ENCODE assay signal across 18 cellular contexts in the genomic region with DNA sequence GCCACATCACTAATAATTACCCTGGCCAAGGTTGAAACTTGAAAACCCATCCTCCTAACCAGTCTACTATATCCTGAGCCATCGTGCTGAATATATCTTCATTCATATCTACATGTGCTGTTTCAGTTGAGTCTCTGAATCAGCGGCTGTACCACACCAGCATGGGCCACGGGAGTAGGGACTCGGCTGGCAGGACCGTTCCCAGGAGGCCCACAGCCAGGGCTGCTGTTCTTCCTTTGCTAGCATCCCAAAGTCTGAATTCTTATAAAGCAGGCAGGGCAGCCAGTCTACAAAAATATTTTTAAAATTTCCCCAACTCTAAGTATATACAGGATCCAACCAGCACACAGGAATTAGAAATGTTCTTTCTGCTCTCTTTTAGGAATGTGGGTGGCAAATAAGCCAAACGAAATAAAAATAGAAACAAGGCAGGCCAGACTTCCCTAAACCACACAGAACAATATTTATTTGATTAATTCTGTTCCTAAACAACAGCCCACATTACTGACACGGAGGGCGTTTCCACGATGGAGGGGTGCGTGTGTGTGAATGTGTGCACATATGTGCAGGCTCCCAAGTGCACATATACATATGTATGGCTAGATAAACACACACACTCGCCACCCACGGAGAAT. TPM values are rescaled to one million over a fixed set of nuclear protein-coding genes. Genes with fewer than 3 reads are reported as not detected.
DNase-seq lines count a peak whose midpoint lies in the region; ATAC-seq and TF ChIP-seq lines count a peak whose summit lies in the region.
"Had no signal": no experiment of that assay in that cellular context is flagged by ENCODE, and none has a peak within 500 bp of the region (broad histone marks: within the 10 kb centered on the region; RNA-seq: fewer than 3 reads in every experiment).

No MANE protein-coding gene starts in this region.

- no peak overlapping the region for H4K5ac ChIP-seq in H9 (ENCODE audit: insufficient read length, low read depth, low read length)

- 59 to 79% (median 70%) methylated on average over 12 of the region's 12 CpGs for WGBS in spleen, 5 donors
- no CpG with 5 or more reads among the region's 12 CpGs for WGBS in H9 (ENCODE audit: extremely low coverage, insufficient read length, low lambda C conversion rate)

- H3K9ac ChIP-seq in H9 (ENCODE audit: extremely low read depth, insufficient read length, low read length): no peak overlapping the region

- no peak for TF ChIP-seq CTCF in brain (conservative IDR thresholded peaks at IDR 0.05)
- no peak for TF ChIP-seq CTCF in lower lobe of right lung (IDR thresholded peaks at IDR 0.05)
- no peak for TF ChIP-seq CTCF in spleen (IDR thresholded peaks at IDR 0.05 in 8 of 11, conservative IDR thresholded peaks at IDR 0.05 in 3 of 11)
- no peak for TF ChIP-seq CTCF in foreskin keratinocyte (conservative IDR thresholded peaks at IDR 0.05)
- TF ChIP-seq CTCF in H9 (conservative IDR thresholded peaks at IDR 0.05): no peak

- H3K27me3 Mint-ChIP-seq in brain (no peaks in the 10 kb centered on the region), H9 (ENCODE audit: low read depth) (no peaks in the 10 kb centered on the region)
- H3K27me3 Mint-ChIP-seq: activated T-helper 17 cell treated with anti-CD3 and anti-CD28 coated beads, Interleukin-2, amount 50 U/mL, for 72 hours had no signal

- H3K36me3 ChIP-seq in lower lobe of right lung: no peaks in the 10 kb centered on the region
- H3K36me3 ChIP-seq in spleen: no peaks in the 10 kb centered on the region

- H3K56ac ChIP-seq in H9 (ENCODE audit: insufficient read length, low read depth, low read length): no peak overlapping the region

- no peaks in the 10 kb centered on the region for H3K79me1 ChIP-seq in H9 (ENCODE audit: insufficient read depth, low read depth, low read length, poor library complexity, severe bottlenecking)

- peaks cover 9% of the 10 kb centered on the region for H3K36me3 Mint-ChIP-seq in brain
- H3K36me3 Mint-ChIP-seq in H9 (ENCODE audit: insufficient read depth in 1 of 3, low read depth in 3 of 3): peaks cover 10 to 16% (median 12%) of the 10 kb centered on the region in 3 experiments

- ATAC-seq in lower lobe of right lung (peak; percentile 58 to 70), foreskin keratinocyte (no peak)
- ATAC-seq: activated T-helper 17 cell treated with anti-CD3 and anti-CD28 coated beads, Interleukin-2, amount 50 U/mL, for 72 hours had no signal

- H3K4me3 ChIP-seq in lower lobe of right lung: no peak overlapping the region
- no peak overlapping the region for H3K4me3 ChIP-seq in spleen
- H3K4me3 ChIP-seq: smooth muscle cell had no signal

- no peak overlapping the region for H2AK5ac ChIP-seq in H9 (ENCODE audit: insufficient read length, low read length)

- H2BK20ac ChIP-seq in H9 (ENCODE audit: low read depth, low read length, poor library complexity, severe bottlenecking): no peak overlapping the region

- intact Hi-C loops in lower lobe of right lung (cut with DNase I) (no loop called here), spleen (cut with DNase I; ENCODE audit: low total_unique reads) (no loop called here)

- H3K79me2 ChIP-seq in H9 (ENCODE audit: insufficient read depth, low read length): no peaks in the 10 kb centered on the region

- H2BK5ac ChIP-seq in H9 (ENCODE audit: insufficient read length, low read length): no peak overlapping the region

- no peak overlapping the region for H3K4ac ChIP-seq in H9 (ENCODE audit: low read depth, low read length)

- no peak overlapping the region for H3K23ac ChIP-seq in H9 (ENCODE audit: insufficient read length, low read depth, low read length)

- H2AFZ ChIP-seq in H9 (ENCODE audit: low read length): no peak overlapping the region

- no peaks in the 10 kb centered on the region for H4K20me1 ChIP-seq in H9 (ENCODE audit: control insufficient read depth, insufficient read depth, insufficient read length)

- no peak overlapping the region for H4K8ac ChIP-seq in H9 (replicated peaks; ENCODE audit: insufficient read length, low read depth, low read length)

- H4K91ac ChIP-seq in H9 (ENCODE audit: insufficient read length, low read depth, low read length): no peak overlapping the region

- H3K4me1 ChIP-seq in lower lobe of right lung (peaks cover 63% of the 10 kb centered on the region), spleen (peaks cover 14 to 67% (median 39%) of the 10 kb centered on the region in 6 donors), foreskin keratinocyte (peaks cover 4% of the 10 kb centered on the region), H9 (ENCODE audit: insufficient read depth, low read length) (peaks cover 14% of the 10 kb centered on the region)

- H3K18ac ChIP-seq in H9 (ENCODE audit: insufficient read length, low read depth, low read length): no peak overlapping the region

- H2BK15ac ChIP-seq in H9 (ENCODE audit: low read depth, low read length): no peak overlapping the region

- no peaks in the 10 kb centered on the region for H3K23me2 ChIP-seq in H9 (ENCODE audit: insufficient read length, low read depth, low read length, poor library complexity, severe bottlenecking)

- no peaks in the 10 kb centered on the region for H3K9me3 ChIP-seq in lower lobe of right lung
- H3K9me3 ChIP-seq in spleen: no peaks in the 10 kb centered on the region
- H3K9me3 ChIP-seq in H9 (ENCODE audit: control insufficient read depth, low read depth, low read length): no peaks in the 10 kb centered on the region

- DNase-seq in AG08395 (ENCODE audit: low spot score): peak; percentile 19
- DNase-seq in lower lobe of right lung: peak; percentile 64
- DNase-seq in spleen: no peak
- DNase-seq in NCI-H524 (lab: John Stamatoyannopoulos, UW): no peak
- DNase-seq in T1000 (lab: John Stamatoyannopoulos, UW): no peak
- no peak for DNase-seq in foreskin keratinocyte
- no peak for DNase-seq in H9
- DNase-seq: activated CD4-positive, alpha-beta memory T cell treated with anti-CD3 and anti-CD28 coated beads, Interleukin-2, amount 10 ng/mL, durations not matched to agents 7 days and 5 days; KG1; NCI-H345; SIG-M5; stimulated activated naive CD4-positive, alpha-beta T cell treated with Interleukin-2 at 50 U/mL for 16 hours had no signal

- H3K4me1 Mint-ChIP-seq in brain (peaks cover 60% of the 10 kb centered on the region), H9 (peaks cover 28 to 46% of the 10 kb centered on the region in 2 experiments)
- H3K4me1 Mint-ChIP-seq: activated CD4-positive, alpha-beta memory T cell treated with anti-CD3 and anti-CD28 coated beads, Interleukin-2, amount 10 ng/mL, durations not matched to agents 7 days and 5 days; activated T-helper 17 cell treated with anti-CD3 and anti-CD28 coated beads, Interleukin-2, amount 50 U/mL, for 72 hours had no signal

- peak overlapping the region; percentile 15 to 90 (median 77) for H3K27ac Mint-ChIP-seq in brain
- no peak overlapping the region for H3K27ac Mint-ChIP-seq in H9
- H3K27ac Mint-ChIP-seq: activated CD4-positive, alpha-beta memory T cell treated with anti-CD3 and anti-CD28 coated beads, Interleukin-2, amount 10 ng/mL, durations not matched to agents 7 days and 5 days; activated T-helper 17 cell treated with anti-CD3 and anti-CD28 coated beads, Interleukin-2, amount 50 U/mL, for 72 hours had no signal

- no peak overlapping the region for H3K14ac ChIP-seq in H9 (ENCODE audit: insufficient read depth, low read length)

- H2BK120ac ChIP-seq in H9 (ENCODE audit: low read depth, low read length, poor library complexity, severe bottlenecking): no peak overlapping the region

- H3K27ac ChIP-seq in lower lobe of right lung (peak overlapping the region; percentile 78), spleen (peak overlapping the region in 6 of 8 donors; percentile 12 to 61 (median 34)), foreskin keratinocyte (no peak overlapping the region), H9 (ENCODE audit: insufficient read length, low read depth, low read length) (no peak overlapping the region)
- H3K27ac ChIP-seq: HL-60 had no signal

- no peak overlapping the region for H3K4me2 ChIP-seq in H9 (ENCODE audit: insufficient read depth, insufficient read length, low read length)
- H3K4me2 ChIP-seq: smooth muscle cell had no signal

- H3T11ph ChIP-seq in H9 (ENCODE audit: low read length): no peak overlapping the region

- no peaks in the 10 kb centered on the region for H3K27me3 ChIP-seq in lower lobe of right lung (ENCODE audit: low read depth)
- no peaks in the 10 kb centered on the region for H3K27me3 ChIP-seq in spleen (replicated peaks in 1 of 7)
- no peaks in the 10 kb centered on the region for H3K27me3 ChIP-seq in foreskin keratinocyte
- H3K27me3 ChIP-seq in H9 (ENCODE audit: insufficient read depth, low read length): no peaks in the 10 kb centered on the region

- no peak for TF ChIP-seq POLR2A in spleen (IDR thresholded peaks at IDR 0.05)

- H3K9me3 Mint-ChIP-seq in brain (peaks cover 0 to 11% (median 8%) of the 10 kb centered on the region in 5 experiments), H9 (peaks cover 12 to 14% of the 10 kb centered on the region in 2 experiments)
- H3K9me3 Mint-ChIP-seq: activated CD4-positive, alpha-beta memory T cell treated with anti-CD3 and anti-CD28 coated beads, Interleukin-2, amount 10 ng/mL, durations not matched to agents 7 days and 5 days; activated T-helper 17 cell treated with anti-CD3 and anti-CD28 coated beads, Interleukin-2, amount 50 U/mL, for 72 hours had no signal

- peak overlapping the region in 1 of 5 experiments; percentile 4 for H3K4me3 Mint-ChIP-seq in brain
- no peak overlapping the region for H3K4me3 Mint-ChIP-seq in H9
- H3K4me3 Mint-ChIP-seq: activated CD4-positive, alpha-beta memory T cell treated with anti-CD3 and anti-CD28 coated beads, Interleukin-2, amount 10 ng/mL, durations not matched to agents 7 days and 5 days; activated T-helper 17 cell treated with anti-CD3 and anti-CD28 coated beads, Interleukin-2, amount 50 U/mL, for 72 hours had no signal

- no peak overlapping the region for H2BK12ac ChIP-seq in H9 (ENCODE audit: insufficient read length, low read depth, low read length)

RNA-seq across cellular contexts. Expression of a gene that starts 42.8 kb away (rescaled TPM):
- polyA plus RNA-seq in brain (ENCODE audit: insufficient read depth, low read depth, low replicate concordance): not detected
- not detected for total RNA-seq in lower lobe of right lung
- 1 to 10 TPM in 1 of 7 donors, under 1 TPM in 1, not detected in 5; 0.56 to 1.3 TPM for total RNA-seq in spleen
- polyA plus RNA-seq in spleen: under 1 TPM; 0.26 to 0.35 (median 0.28) TPM
- 0.27 TPM in 1 of 2 replicates, not detected in the other for total RNA-seq in foreskin keratinocyte
- polyA plus RNA-seq in foreskin keratinocyte: 0.14 and 0.20 TPM in 2 replicates
- not detected in 2 replicates for total RNA-seq in H9 (2021)
- total RNA-seq: activated CD4-positive, alpha-beta memory T cell treated with anti-CD3 and anti-CD28 coated beads, Interleukin-2, amount 10 ng/mL, durations not matched to agents 7 days and 5 days; activated T-helper 17 cell treated with anti-CD3 and anti-CD28 coated beads, Interleukin-2, amount 50 U/mL, for 72 hours; lung microvascular endothelial cell; smooth muscle cell had no signal
- polyA plus RNA-seq: AG04450, smooth muscle cell had no signal

Comparison
In these comparisons a context has a peak if more than half of its experiments do, and no peak if none do; other contexts are left out.
1. DNase-seq: peak in AG08395 (single experiment) and lower lobe of right lung (single experiment); none in spleen (single experiment), NCI-H524 (0 of 2), T1000 (single experiment), foreskin keratinocyte (0 of 2) and H9 (single experiment).
2. H3K27ac Mint-ChIP-seq: peak in brain (5 of 5); none in H9 (0 of 3).
3. H3K27ac ChIP-seq: peak in lower lobe of right lung (single experiment) and spleen (6 of 8); none in foreskin keratinocyte (single experiment) and H9 (single experiment).